Comparison of ENCODE assay signal across 11 cellular contexts in genomic region chr10:17984056-17984455, GRCh38. TPM values are rescaled to one million over a fixed set of nuclear protein-coding genes. Genes with fewer than 3 reads are reported as not detected.
DNase-seq lines count a peak whose midpoint lies in the region; ATAC-seq, FAIRE-seq and TF ChIP-seq lines count a peak whose summit lies in the region.
"Had no signal": no experiment of that assay in that cellular context is flagged by ENCODE, and none has a peak within 500 bp of the region (broad histone marks: within the 10 kb centered on the region; RNA-seq: fewer than 3 reads in every experiment).

No MANE protein-coding gene starts in this region.

- CTCF ChIA-PET in A673 (lab: Charles Lee): no interaction called here

- H3K4me3 Mint-ChIP-seq in CD14-positive monocyte: no peak overlapping the region
- H3K4me3 Mint-ChIP-seq: H9 had no signal

- FAIRE-seq in RCC 7860 (lab: Jason Lieb, UNC): peak; percentile 88

- intact Hi-C loops in A673 (cut with micrococcal nuclease; ENCODE audit: unreplicated experiment) (no loop called here), CD14-positive monocyte (cut with micrococcal nuclease) (no loop called here)

- no peak overlapping the region for H3K4me3 ChIP-seq in A673 (ENCODE audit: low read depth, low read length, poor library complexity, severe bottlenecking)
- H3K4me3 ChIP-seq: heart left ventricle, Peyer's patch had no signal

- no peaks in the 10 kb centered on the region for H3K4me1 ChIP-seq in A673 (ENCODE audit: insufficient read depth, low read length, poor library complexity, severe bottlenecking)
- H3K4me1 ChIP-seq: heart left ventricle, Peyer's patch had no signal

- no TSS peak for BruUV-seq in A673 (replicated peaks; lab: Mats Ljungman, UMichigan)

- no peaks in the 10 kb centered on the region for H3K27me3 ChIP-seq in A673 (replicated peaks; ENCODE audit: insufficient read depth, low read depth, low read length, poor library complexity)
- H3K27me3 ChIP-seq: heart left ventricle, Peyer's patch had no signal

- no peaks in the 10 kb centered on the region for H3K9me3 ChIP-seq in A673 (ENCODE audit: low read depth, low read length, poor library complexity, severe bottlenecking)
- H3K9me3 ChIP-seq: heart left ventricle, Peyer's patch had no signal

- peak; percentile 76 for ATAC-seq in GM19438 (IDR thresholded peaks at IDR 0.05; ENCODE audit: low read depth, unreplicated experiment)
- peak; percentile 85 for ATAC-seq in HG03064 (IDR thresholded peaks at IDR 0.05; ENCODE audit: low read depth, unreplicated experiment)
- ATAC-seq: heart left ventricle had no signal

- no peak overlapping the region for H3K27ac ChIP-seq in A673 (ENCODE audit: low read depth, low read length, poor library complexity, severe bottlenecking)
- H3K27ac ChIP-seq: heart left ventricle, Peyer's patch had no signal

- no peak overlapping the region for H3K27ac Mint-ChIP-seq in CD14-positive monocyte
- H3K27ac Mint-ChIP-seq: H9 had no signal

- peaks cover 13% of the 10 kb centered on the region for H3K4me1 Mint-ChIP-seq in CD14-positive monocyte

- peaks cover 0 to 3% (median 0%) of the 10 kb centered on the region in 7 donors for H3K9me3 Mint-ChIP-seq in CD14-positive monocyte

- H3K27me3 Mint-ChIP-seq in CD14-positive monocyte (ENCODE audit: low read depth in 3 of 3): peaks cover 0 to 4% (median 0%) of the 10 kb centered on the region in 3 donors

- TF ChIP-seq CTCF in A673 (conservative IDR thresholded peaks at IDR 0.05; ENCODE audit: low read depth, low read length): no peak
- no peak for TF ChIP-seq CTCF in CD14-positive monocyte (IDR thresholded peaks at IDR 0.05)

- DNase-seq in RCC 7860 (ENCODE audit: low spot score) (peak; percentile 51), A673 (ENCODE audit: low spot score) (no peak), CD14-positive monocyte (ENCODE audit: low spot score) (no peak), NCI-H1092 (lab: John Stamatoyannopoulos, UW) (no peak), DMS79 treated with DMSO at 0.1 percent for 48 hours (lab: John Stamatoyannopoulos, UW) (no peak)
- DNase-seq: H9, heart left ventricle, Peyer's patch, posterior cingulate gyrus had no signal

- H3K36me3 ChIP-seq in A673 (ENCODE audit: insufficient read depth, low read length, poor library complexity, severe bottlenecking): no peaks in the 10 kb centered on the region
- H3K36me3 ChIP-seq: heart left ventricle, Peyer's patch had no signal

- H3K36me3 Mint-ChIP-seq in CD14-positive monocyte: no peaks in the 10 kb centered on the region

- POLR2A ChIA-PET in A673 (lab: Charles Lee; ENCODE audit: low non-redundant PET): no interaction called here

RNA-seq across cellular contexts. Expression of gene SLC39A12, which starts 32.3 kb away (rescaled TPM):
- not detected in 2 replicates for total RNA-seq in A673 (2021)
- polyA plus RNA-seq in CD14-positive monocyte: not detected
- total RNA-seq: H9 had no signal
- polyA plus RNA-seq: heart left ventricle had no signal
